ENCODE assay signal across 1 cellular context in genomic region chr20:35640724-35641123, GRCh38.
TF ChIP-seq lines count a peak whose summit lies in the region.

No MANE protein-coding gene starts in this region.

TF ChIP-seq in HEK293T, 16 proteins besides CTCF, POLR2A, EP300 and RAD21:
- TF ChIP-seq, protein P1, sequence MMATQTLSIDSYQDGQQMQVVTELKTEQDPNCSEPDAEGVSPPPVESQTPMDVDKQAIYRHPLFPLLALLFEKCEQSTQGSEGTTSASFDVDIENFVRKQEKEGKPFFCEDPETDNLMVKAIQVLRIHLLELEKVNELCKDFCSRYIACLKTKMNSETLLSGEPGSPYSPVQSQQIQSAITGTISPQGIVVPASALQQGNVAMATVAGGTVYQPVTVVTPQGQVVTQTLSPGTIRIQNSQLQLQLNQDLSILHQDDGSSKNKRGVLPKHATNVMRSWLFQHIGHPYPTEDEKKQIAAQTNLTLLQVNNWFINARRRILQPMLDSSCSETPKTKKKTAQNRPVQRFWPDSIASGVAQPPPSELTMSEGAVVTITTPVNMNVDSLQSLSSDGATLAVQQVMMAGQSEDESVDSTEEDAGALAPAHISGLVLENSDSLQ (IDR thresholded peaks at IDR 0.05), result no peak
